In the genomic region with DNA sequence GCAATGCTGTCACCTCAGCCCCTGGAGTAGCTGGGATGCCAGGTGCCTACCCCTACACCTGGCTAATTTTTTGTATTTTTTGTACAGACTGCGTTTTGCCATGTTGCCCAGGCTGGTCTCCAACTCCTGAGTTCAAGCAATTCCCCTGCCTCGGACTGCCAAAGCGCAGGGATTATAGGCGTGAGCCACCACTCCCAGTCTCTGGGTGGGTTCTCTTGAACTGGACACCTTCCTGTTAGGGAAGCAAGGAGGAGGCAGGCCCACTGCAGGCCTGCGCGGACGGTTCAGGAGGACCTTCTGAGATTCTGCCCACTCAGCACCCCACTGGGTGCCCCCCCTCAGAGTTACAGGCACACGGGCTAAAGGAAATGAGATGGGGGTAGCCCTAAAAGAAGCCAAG, we compare ENCODE assay signal across 21 cellular contexts.
"Had no signal": no experiment of that assay in that cellular context is flagged by ENCODE, and none has a peak within 500 bp of the region (broad histone marks: within the 10 kb centered on the region; RNA-seq: fewer than 3 reads in every experiment).

No MANE protein-coding gene starts in this region.

- H3K36me3 Mint-ChIP-seq: naive B cell; stimulated activated naive B cell treated with anti-CD40 and anti-IgM and Interleukin-4, amounts not matched to agents 10 μg/mL and 1 μg/mL and 100 μg/mL, for 72 hours had no signal

- FAIRE-seq: endometrium, frontal cortex, islet of Langerhans had no signal

- H3K4me3 Mint-ChIP-seq: naive B cell; neural crest cell; stimulated activated naive B cell treated with anti-CD40 and anti-IgM and Interleukin-4, amounts not matched to agents 10 μg/mL and 1 μg/mL and 100 μg/mL, for 72 hours had no signal

- ATAC-seq: esophagus mucosa; heart right ventricle; sciatic nerve; stimulated activated naive B cell treated with anti-CD40 and anti-IgM and Interleukin-4, amounts not matched to agents 10 μg/mL and 1 μg/mL and 100 μg/mL, for 72 hours; stimulated activated naive CD8-positive, alpha-beta T cell treated with anti-CD3 and anti-CD28 coated beads, Interleukin-15, amount 100 ng/mL, for 72 hours had no signal

- H3K9me3 ChIP-seq: heart right ventricle, thoracic aorta had no signal

- H3K9me3 Mint-ChIP-seq: naive B cell; neural crest cell; stimulated activated naive B cell treated with anti-CD40 and anti-IgM and Interleukin-4, amounts not matched to agents 10 μg/mL and 1 μg/mL and 100 μg/mL, for 72 hours; stimulated activated naive CD8-positive, alpha-beta T cell treated with anti-CD3 and anti-CD28 coated beads, Interleukin-15, amount 100 ng/mL, for 72 hours had no signal

- H3K27me3 Mint-ChIP-seq: naive B cell; stimulated activated naive B cell treated with anti-CD40 and anti-IgM and Interleukin-4, amounts not matched to agents 10 μg/mL and 1 μg/mL and 100 μg/mL, for 72 hours; stimulated activated naive CD8-positive, alpha-beta T cell treated with anti-CD3 and anti-CD28 coated beads, Interleukin-15, amount 100 ng/mL, for 72 hours had no signal

- H3K4me3 ChIP-seq: coronary artery, dorsolateral prefrontal cortex, heart right ventricle, thoracic aorta had no signal

- DNase-seq: dorsolateral prefrontal cortex; effector CD8-positive, alpha-beta T cell; heart right ventricle; hypothalamus; kidney glomerular epithelial cell; mesendoderm; naive B cell; stimulated activated CD4-positive, alpha-beta T cell treated with anti-CD3 and anti-CD28 coated beads, Interleukin-2, amount 100 ng/mL, for 24 hours; stimulated activated CD4-positive, alpha-beta T cell treated with anti-CD3 and anti-CD28 coated beads, Interleukin-4, amount 100 ng/mL, for 4 hours; stimulated activated naive B cell treated with anti-CD40 and anti-IgM and Interleukin-4, amounts not matched to agents 10 μg/mL and 1 μg/mL and 100 μg/mL, for 72 hours; stimulated activated naive CD8-positive, alpha-beta T cell treated with anti-CD3 and anti-CD28 coated beads, Interleukin-15, amount 100 ng/mL, for 72 hours; substantia nigra; trophoblast cell had no signal

- H3K36me3 ChIP-seq: thoracic aorta had no signal

- H3K27ac Mint-ChIP-seq: stimulated activated naive B cell treated with anti-CD40 and anti-IgM and Interleukin-4, amounts not matched to agents 10 μg/mL and 1 μg/mL and 100 μg/mL, for 72 hours had no signal

- H3K27me3 ChIP-seq: dorsolateral prefrontal cortex, heart right ventricle had no signal

- H3K27ac ChIP-seq: coronary artery, dorsolateral prefrontal cortex, thoracic aorta had no signal
